In the genomic region with DNA sequence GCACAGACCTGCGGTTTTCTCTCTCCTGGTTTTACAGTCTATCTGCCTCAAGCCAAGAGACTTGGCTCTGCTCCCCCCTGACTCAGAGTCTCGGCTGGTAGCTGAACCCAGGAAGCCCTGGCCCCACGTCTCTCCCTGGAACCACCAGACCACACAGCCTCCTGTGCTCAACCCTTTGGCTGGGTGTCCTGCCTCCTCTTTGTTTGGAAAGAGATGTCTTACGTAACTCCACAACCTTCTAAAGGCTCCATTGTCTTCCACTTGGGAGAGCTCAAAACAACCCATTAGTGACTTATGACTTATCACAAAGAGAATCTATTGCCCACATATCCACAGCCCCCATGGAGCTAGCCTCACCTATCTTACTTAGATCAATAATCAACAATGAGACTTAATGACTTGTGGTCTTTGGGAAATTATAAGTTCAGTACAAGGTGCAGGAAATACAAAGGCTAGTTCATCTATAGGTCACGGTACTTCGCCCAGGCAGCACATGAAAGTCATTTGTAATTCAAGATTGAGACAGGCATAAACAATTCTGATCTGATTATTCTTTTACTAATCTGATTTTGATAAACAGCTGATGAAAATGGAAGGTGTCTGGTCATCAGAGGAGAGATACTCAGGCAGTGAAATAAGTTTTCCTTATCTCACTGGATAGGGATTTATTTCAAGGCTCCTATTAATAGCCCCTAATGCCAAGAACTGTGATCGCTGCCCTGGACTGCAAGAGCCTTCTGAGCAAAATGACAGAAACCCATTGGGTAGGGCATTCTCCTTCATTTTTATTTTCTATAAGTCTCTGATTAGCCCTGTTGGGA, we compare ENCODE assay signal across 1 cellular context.
TF ChIP-seq lines count a peak whose summit lies in the region.

No MANE protein-coding gene starts in this region.

TF ChIP-seq in GM23338, 12 proteins besides CTCF, POLR2A, EP300 and RAD21 (continued from another document):
- TF ChIP-seq, protein P1, sequence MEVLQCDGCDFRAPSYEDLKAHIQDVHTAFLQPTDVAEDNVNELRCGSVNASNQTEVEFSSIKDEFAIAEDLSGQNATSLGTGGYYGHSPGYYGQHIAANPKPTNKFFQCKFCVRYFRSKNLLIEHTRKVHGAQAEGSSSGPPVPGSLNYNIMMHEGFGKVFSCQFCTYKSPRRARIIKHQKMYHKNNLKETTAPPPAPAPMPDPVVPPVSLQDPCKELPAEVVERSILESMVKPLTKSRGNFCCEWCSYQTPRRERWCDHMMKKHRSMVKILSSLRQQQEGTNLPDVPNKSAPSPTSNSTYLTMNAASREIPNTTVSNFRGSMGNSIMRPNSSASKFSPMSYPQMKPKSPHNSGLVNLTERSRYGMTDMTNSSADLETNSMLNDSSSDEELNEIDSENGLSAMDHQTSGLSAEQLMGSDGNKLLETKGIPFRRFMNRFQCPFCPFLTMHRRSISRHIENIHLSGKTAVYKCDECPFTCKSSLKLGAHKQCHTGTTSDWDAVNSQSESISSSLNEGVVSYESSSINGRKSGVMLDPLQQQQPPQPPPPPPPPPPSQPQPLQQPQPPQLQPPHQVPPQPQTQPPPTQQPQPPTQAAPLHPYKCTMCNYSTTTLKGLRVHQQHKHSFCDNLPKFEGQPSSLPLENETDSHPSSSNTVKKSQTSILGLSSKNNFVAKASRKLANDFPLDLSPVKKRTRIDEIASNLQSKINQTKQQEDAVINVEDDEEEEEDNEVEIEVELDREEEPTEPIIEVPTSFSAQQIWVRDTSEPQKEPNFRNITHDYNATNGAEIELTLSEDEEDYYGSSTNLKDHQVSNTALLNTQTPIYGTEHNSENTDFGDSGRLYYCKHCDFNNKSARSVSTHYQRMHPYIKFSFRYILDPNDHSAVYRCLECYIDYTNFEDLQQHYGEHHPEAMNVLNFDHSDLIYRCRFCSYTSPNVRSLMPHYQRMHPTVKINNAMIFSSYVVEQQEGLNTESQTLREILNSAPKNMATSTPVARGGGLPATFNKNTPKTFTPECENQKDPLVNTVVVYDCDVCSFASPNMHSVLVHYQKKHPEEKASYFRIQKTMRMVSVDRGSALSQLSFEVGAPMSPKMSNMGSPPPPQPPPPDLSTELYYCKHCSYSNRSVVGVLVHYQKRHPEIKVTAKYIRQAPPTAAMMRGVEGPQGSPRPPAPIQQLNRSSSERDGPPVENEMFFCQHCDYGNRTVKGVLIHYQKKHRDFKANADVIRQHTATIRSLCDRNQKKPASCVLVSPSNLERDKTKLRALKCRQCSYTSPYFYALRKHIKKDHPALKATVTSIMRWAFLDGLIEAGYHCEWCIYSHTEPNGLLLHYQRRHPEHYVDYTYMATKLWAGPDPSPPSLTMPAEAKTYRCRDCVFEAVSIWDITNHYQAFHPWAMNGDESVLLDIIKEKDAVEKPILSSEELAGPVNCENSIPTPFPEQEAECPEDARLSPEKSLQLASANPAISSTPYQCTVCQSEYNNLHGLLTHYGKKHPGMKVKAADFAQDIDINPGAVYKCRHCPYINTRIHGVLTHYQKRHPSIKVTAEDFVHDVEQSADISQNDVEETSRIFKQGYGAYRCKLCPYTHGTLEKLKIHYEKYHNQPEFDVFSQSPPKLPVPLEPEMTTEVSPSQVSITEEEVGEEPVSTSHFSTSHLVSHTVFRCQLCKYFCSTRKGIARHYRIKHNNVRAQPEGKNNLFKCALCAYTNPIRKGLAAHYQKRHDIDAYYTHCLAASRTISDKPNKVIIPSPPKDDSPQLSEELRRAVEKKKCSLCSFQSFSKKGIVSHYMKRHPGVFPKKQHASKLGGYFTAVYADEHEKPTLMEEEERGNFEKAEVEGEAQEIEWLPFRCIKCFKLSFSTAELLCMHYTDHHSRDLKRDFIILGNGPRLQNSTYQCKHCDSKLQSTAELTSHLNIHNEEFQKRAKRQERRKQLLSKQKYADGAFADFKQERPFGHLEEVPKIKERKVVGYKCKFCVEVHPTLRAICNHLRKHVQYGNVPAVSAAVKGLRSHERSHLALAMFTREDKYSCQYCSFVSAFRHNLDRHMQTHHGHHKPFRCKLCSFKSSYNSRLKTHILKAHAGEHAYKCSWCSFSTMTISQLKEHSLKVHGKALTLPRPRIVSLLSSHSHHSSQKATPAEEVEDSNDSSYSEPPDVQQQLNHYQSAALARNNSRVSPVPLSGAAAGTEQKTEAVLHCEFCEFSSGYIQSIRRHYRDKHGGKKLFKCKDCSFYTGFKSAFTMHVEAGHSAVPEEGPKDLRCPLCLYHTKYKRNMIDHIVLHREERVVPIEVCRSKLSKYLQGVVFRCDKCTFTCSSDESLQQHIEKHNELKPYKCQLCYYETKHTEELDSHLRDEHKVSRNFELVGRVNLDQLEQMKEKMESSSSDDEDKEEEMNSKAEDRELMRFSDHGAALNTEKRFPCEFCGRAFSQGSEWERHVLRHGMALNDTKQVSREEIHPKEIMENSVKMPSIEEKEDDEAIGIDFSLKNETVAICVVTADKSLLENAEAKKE (CRISPR knock-in tag; IDR thresholded peaks at IDR 0.05): no peak
- no peak for TF ChIP-seq POLR2AphosphoS5 (IDR thresholded peaks at IDR 0.05; ENCODE audit: low read depth)
- no peak for TF ChIP-seq JUNB (IDR thresholded peaks at IDR 0.05; ENCODE audit: unreplicated experiment)
- TF ChIP-seq NANOG (IDR thresholded peaks at IDR 0.05; ENCODE audit: borderline replicate concordance): no peak
- TF ChIP-seq ZNF114 (CRISPR knock-in tag; IDR thresholded peaks at IDR 0.05): no peak
- no peak for TF ChIP-seq ZNF331 (CRISPR knock-in tag; IDR thresholded peaks at IDR 0.05; ENCODE audit: low read depth)
- TF ChIP-seq CREB1 (CRISPR knock-in tag; IDR thresholded peaks at IDR 0.05; ENCODE audit: low read depth): no peak
- no peak for TF ChIP-seq EZH2 (IDR thresholded peaks at IDR 0.05; ENCODE audit: low read depth, unreplicated experiment)
- no peak for TF ChIP-seq EZH2phosphoT487 (IDR thresholded peaks at IDR 0.05; ENCODE audit: unreplicated experiment)
- no peak for TF ChIP-seq STAT1 (IDR thresholded peaks at IDR 0.05; ENCODE audit: unreplicated experiment)
